7 cellular contexts compared by ENCODE assay signal in genomic region chr6:26155066-26155925, GRCh38.
DNase-seq lines count a peak whose midpoint lies in the region; TF ChIP-seq lines count a peak whose summit lies in the region.

No MANE protein-coding gene starts in this region.

- TF ChIP-seq CTCF in cardiac muscle cell (IDR thresholded peaks at IDR 0.05; ENCODE audit: low read depth, low read length) (no peak), progenitor cell of endocrine pancreas (IDR thresholded peaks at IDR 0.05; ENCODE audit: unreplicated experiment) (no peak)

- DNase-seq in GM03348 (ENCODE audit: low spot score) (peak; percentile 24), NCI-H1105 treated with DMSO at 0.1 percent for 48 hours (lab: John Stamatoyannopoulos, UW) (peak; percentile 34), cardiac muscle cell (ENCODE audit: low read depth in 1 of 2, low spot score in 1 of 2) (peak; percentile 17 to 24), progenitor cell of endocrine pancreas (ENCODE audit: low spot score, unreplicated experiment) (no peak), OCI-M2 (lab: John Stamatoyannopoulos, UW; ENCODE audit: unreplicated experiment) (no peak)
- DNase-seq in activated T-helper 1 cell treated with anti-CD3 and anti-CD28 coated beads, Interleukin-12 subunit alpha, Interleukin-12 subunit beta, Interleukin-2, Interleukin-4 antibody, amounts not matched to agents 30 ng/mL and 10 ng/mL and 1 ng/mL, durations not matched to agents 14 hours and 24 hours and 36 hours (ENCODE audit: low spot score): no peak
- DNase-seq in central memory CD4-positive, alpha-beta T cell: no peak

- peaks cover 2% of the 10 kb centered on the region for H3K36me3 Mint-ChIP-seq in activated T-helper 1 cell treated with anti-CD3 and anti-CD28 coated beads, Interleukin-12 subunit alpha, Interleukin-12 subunit beta, Interleukin-2, Interleukin-4 antibody, amounts not matched to agents 30 ng/mL and 10 ng/mL and 1 ng/mL, durations not matched to agents 14 hours and 24 hours and 36 hours (ENCODE audit: low read depth)
- H3K36me3 Mint-ChIP-seq in progenitor cell of endocrine pancreas (ENCODE audit: insufficient read depth): no peaks in the 10 kb centered on the region

- H3K36me3 ChIP-seq in cardiac muscle cell: no peaks in the 10 kb centered on the region

- H3K4me1 Mint-ChIP-seq in activated T-helper 1 cell treated with anti-CD3 and anti-CD28 coated beads, Interleukin-12 subunit alpha, Interleukin-12 subunit beta, Interleukin-2, Interleukin-4 antibody, amounts not matched to agents 30 ng/mL and 10 ng/mL and 1 ng/mL, durations not matched to agents 14 hours and 24 hours and 36 hours (ENCODE audit: low read depth): peaks cover 53% of the 10 kb centered on the region
- peaks cover 19% of the 10 kb centered on the region for H3K4me1 Mint-ChIP-seq in progenitor cell of endocrine pancreas (ENCODE audit: low read depth)

- peak overlapping the region; percentile 91 for H3K4me3 Mint-ChIP-seq in activated T-helper 1 cell treated with anti-CD3 and anti-CD28 coated beads, Interleukin-12 subunit alpha, Interleukin-12 subunit beta, Interleukin-2, Interleukin-4 antibody, amounts not matched to agents 30 ng/mL and 10 ng/mL and 1 ng/mL, durations not matched to agents 14 hours and 24 hours and 36 hours
- H3K4me3 Mint-ChIP-seq in progenitor cell of endocrine pancreas (ENCODE audit: low read depth): peak overlapping the region; percentile 91

- no peaks in the 10 kb centered on the region for H3K9me3 Mint-ChIP-seq in activated T-helper 1 cell treated with anti-CD3 and anti-CD28 coated beads, Interleukin-12 subunit alpha, Interleukin-12 subunit beta, Interleukin-2, Interleukin-4 antibody, amounts not matched to agents 30 ng/mL and 10 ng/mL and 1 ng/mL, durations not matched to agents 14 hours and 24 hours and 36 hours
- no peaks in the 10 kb centered on the region for H3K9me3 Mint-ChIP-seq in progenitor cell of endocrine pancreas (ENCODE audit: low read depth)

- H3K27me3 ChIP-seq in cardiac muscle cell: no peaks in the 10 kb centered on the region

- H3K27ac Mint-ChIP-seq in activated T-helper 1 cell treated with anti-CD3 and anti-CD28 coated beads, Interleukin-12 subunit alpha, Interleukin-12 subunit beta, Interleukin-2, Interleukin-4 antibody, amounts not matched to agents 30 ng/mL and 10 ng/mL and 1 ng/mL, durations not matched to agents 14 hours and 24 hours and 36 hours: peak overlapping the region; percentile 95
- H3K27ac Mint-ChIP-seq in progenitor cell of endocrine pancreas: peak overlapping the region; percentile 99

- intact Hi-C loops in activated T-helper 1 cell treated with anti-CD3 and anti-CD28 coated beads, Interleukin-12 subunit alpha, Interleukin-12 subunit beta, Interleukin-2, Interleukin-4 antibody, amounts not matched to agents 30 ng/mL and 10 ng/mL and 1 ng/mL, durations not matched to agents 14 hours and 24 hours and 36 hours (cut with micrococcal nuclease): no loop called here

- H3K9me3 ChIP-seq in cardiac muscle cell (ENCODE audit: low read depth): no peaks in the 10 kb centered on the region

- H3K27ac ChIP-seq in cardiac muscle cell: peak overlapping the region; percentile 89

- peak overlapping the region; percentile 81 for H3K4me3 ChIP-seq in cardiac muscle cell

- peaks cover 3% of the 10 kb centered on the region for H3K4me1 ChIP-seq in cardiac muscle cell (ENCODE audit: low read depth)

- H3K27me3 Mint-ChIP-seq in activated T-helper 1 cell treated with anti-CD3 and anti-CD28 coated beads, Interleukin-12 subunit alpha, Interleukin-12 subunit beta, Interleukin-2, Interleukin-4 antibody, amounts not matched to agents 30 ng/mL and 10 ng/mL and 1 ng/mL, durations not matched to agents 14 hours and 24 hours and 36 hours (ENCODE audit: insufficient read depth): peaks cover 3% of the 10 kb centered on the region
- no peaks in the 10 kb centered on the region for H3K27me3 Mint-ChIP-seq in progenitor cell of endocrine pancreas

Comparison
In these comparisons a context has a peak if more than half of its experiments do, and no peak if none do; other contexts are left out.
1. DNase-seq: peak in GM03348 (single experiment), NCI-H1105 treated with DMSO at 0.1 percent for 48 hours (single experiment) and cardiac muscle cell (2 of 2); none in activated T-helper 1 cell treated with anti-CD3 and anti-CD28 coated beads, Interleukin-12 subunit alpha, Interleukin-12 subunit beta, Interleukin-2, Interleukin-4 antibody, amounts not matched to agents 30 ng/mL and 10 ng/mL and 1 ng/mL, durations not matched to agents 14 hours and 24 hours and 36 hours (single experiment), progenitor cell of endocrine pancreas (single experiment), OCI-M2 (single experiment) and central memory CD4-positive, alpha-beta T cell (single experiment).